Comparison of ENCODE assay signal across 2 cellular contexts in the genomic region with DNA sequence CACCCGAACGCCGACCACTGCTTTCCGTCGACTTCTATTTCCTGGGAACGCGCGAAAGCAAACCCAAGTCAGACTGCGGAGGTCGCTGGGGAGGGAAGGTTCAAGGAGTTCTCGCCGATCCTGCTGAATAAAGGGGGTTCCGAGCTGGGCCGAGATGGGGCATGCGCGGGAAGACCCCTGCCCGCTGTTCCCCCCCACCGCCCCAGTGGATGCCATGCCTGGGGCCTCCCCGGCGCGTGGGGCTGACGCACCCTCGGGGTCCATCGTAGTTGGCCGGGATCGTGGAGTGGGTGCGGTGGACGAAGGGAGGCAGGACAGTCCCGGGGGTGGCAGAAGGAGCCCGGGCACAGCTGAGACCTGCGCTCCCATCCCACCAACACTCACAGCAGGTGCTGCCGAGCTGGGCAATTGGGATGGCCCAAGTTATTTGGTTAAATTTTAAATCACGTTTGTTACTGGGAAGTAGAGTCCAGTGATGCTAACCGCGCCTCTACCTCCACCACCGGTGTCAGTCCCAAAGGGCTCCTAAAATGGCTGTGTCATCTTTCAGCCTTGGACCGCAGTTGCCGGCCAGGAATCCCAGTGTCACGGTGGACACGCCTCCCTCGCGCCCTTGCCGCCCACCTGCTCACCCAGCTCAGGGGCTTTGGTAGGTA.
A peak's percentile ranks its signal among the peaks of the same experiment; 100 is the strongest.
TF ChIP-seq lines count a peak whose summit lies in the region.

No MANE protein-coding gene starts in this region.

TF ChIP-seq in GM12878, 131 proteins besides CTCF, POLR2A, EP300 and RAD21:
- TF ChIP-seq MYC (IDR thresholded peaks at IDR 0.05; ENCODE audit: insufficient read depth, insufficient read length, insufficient replicate concordance, low read length, severe bottlenecking): no peak
- no peak for TF ChIP-seq FOXK2 (IDR thresholded peaks at IDR 0.05)
- TF ChIP-seq BACH1 (IDR thresholded peaks at IDR 0.05; ENCODE audit: borderline replicate concordance): peak; percentile 71
- TF ChIP-seq NRF1 (conservative IDR thresholded peaks at IDR 0.05; ENCODE audit: low read depth, low read length): no peak
- TF ChIP-seq ASH2L (IDR thresholded peaks at IDR 0.05; ENCODE audit: borderline replicate concordance, low read depth): no peak
- peak; percentile 8; the same call in 1 of the 2 replicates for TF ChIP-seq MTA2 (IDR thresholded peaks at IDR 0.05; ENCODE audit: low read depth)
- TF ChIP-seq, protein P1, sequence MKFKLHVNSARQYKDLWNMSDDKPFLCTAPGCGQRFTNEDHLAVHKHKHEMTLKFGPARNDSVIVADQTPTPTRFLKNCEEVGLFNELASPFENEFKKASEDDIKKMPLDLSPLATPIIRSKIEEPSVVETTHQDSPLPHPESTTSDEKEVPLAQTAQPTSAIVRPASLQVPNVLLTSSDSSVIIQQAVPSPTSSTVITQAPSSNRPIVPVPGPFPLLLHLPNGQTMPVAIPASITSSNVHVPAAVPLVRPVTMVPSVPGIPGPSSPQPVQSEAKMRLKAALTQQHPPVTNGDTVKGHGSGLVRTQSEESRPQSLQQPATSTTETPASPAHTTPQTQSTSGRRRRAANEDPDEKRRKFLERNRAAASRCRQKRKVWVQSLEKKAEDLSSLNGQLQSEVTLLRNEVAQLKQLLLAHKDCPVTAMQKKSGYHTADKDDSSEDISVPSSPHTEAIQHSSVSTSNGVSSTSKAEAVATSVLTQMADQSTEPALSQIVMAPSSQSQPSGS (IDR thresholded peaks at IDR 0.05; ENCODE audit: low read length): no peak
- no peak for TF ChIP-seq SPI1 (IDR thresholded peaks at IDR 0.05; ENCODE audit: borderline replicate concordance, insufficient read depth, low read depth, low read length)
- TF ChIP-seq NR2C1 (IDR thresholded peaks at IDR 0.05): no peak
- TF ChIP-seq FOXM1 (IDR thresholded peaks at IDR 0.05; ENCODE audit: low read depth, low read length): no peak
- TF ChIP-seq PAX5 (IDR thresholded peaks at IDR 0.05; ENCODE audit: borderline replicate concordance, low read depth, low read length): peak; percentile 29; the same call in 1 of the 2 replicates
- TF ChIP-seq ESRRA (IDR thresholded peaks at IDR 0.05; ENCODE audit: low read length): no peak
- 0 out of 2 replicates have a peak, but pooled peaks have one; percentile 20 for TF ChIP-seq TCF3 (IDR thresholded peaks at IDR 0.05; ENCODE audit: borderline replicate concordance, insufficient read depth, low read depth, low read length)
- no peak for TF ChIP-seq WRNIP1 (IDR thresholded peaks at IDR 0.05; ENCODE audit: borderline replicate concordance, low read depth, low read length)
- peak; percentile 42; the same call in 1 of the 2 replicates for TF ChIP-seq TAF1 (IDR thresholded peaks at IDR 0.05; ENCODE audit: borderline replicate concordance, low read depth, low read length)
- TF ChIP-seq STAT1 (conservative IDR thresholded peaks at IDR 0.05): no peak
- TF ChIP-seq NR2C2 (IDR thresholded peaks at IDR 0.05; ENCODE audit: borderline replicate concordance, control insufficient read depth, insufficient read length, low read depth): no peak
- no peak for TF ChIP-seq ETV6 (conservative IDR thresholded peaks at IDR 0.05 in 1 of 2, IDR thresholded peaks at IDR 0.05 in 1 of 2; ENCODE audit: borderline replicate concordance in 1 of 2, low read depth in 1 of 2)
- peak; percentile 79; the same call in 1 of the 2 replicates for TF ChIP-seq YY1 (IDR thresholded peaks at IDR 0.05; ENCODE audit: low read depth, low read length)
- TF ChIP-seq MYB (IDR thresholded peaks at IDR 0.05; ENCODE audit: borderline replicate concordance, low read depth, low read length): no peak
- peak; percentile 43; the same call in 1 of the 3 replicates for TF ChIP-seq POU2F2 (IDR thresholded peaks at IDR 0.05; ENCODE audit: borderline replicate concordance, low read depth, low read length)
- TF ChIP-seq IKZF1 (conservative IDR thresholded peaks at IDR 0.05): peak; percentile 18; the same call in 1 of the 2 replicates
- no peak; the same call in 1 of the 2 replicates for TF ChIP-seq CBFB (IDR thresholded peaks at IDR 0.05; ENCODE audit: low read depth)
- TF ChIP-seq, protein P2, sequence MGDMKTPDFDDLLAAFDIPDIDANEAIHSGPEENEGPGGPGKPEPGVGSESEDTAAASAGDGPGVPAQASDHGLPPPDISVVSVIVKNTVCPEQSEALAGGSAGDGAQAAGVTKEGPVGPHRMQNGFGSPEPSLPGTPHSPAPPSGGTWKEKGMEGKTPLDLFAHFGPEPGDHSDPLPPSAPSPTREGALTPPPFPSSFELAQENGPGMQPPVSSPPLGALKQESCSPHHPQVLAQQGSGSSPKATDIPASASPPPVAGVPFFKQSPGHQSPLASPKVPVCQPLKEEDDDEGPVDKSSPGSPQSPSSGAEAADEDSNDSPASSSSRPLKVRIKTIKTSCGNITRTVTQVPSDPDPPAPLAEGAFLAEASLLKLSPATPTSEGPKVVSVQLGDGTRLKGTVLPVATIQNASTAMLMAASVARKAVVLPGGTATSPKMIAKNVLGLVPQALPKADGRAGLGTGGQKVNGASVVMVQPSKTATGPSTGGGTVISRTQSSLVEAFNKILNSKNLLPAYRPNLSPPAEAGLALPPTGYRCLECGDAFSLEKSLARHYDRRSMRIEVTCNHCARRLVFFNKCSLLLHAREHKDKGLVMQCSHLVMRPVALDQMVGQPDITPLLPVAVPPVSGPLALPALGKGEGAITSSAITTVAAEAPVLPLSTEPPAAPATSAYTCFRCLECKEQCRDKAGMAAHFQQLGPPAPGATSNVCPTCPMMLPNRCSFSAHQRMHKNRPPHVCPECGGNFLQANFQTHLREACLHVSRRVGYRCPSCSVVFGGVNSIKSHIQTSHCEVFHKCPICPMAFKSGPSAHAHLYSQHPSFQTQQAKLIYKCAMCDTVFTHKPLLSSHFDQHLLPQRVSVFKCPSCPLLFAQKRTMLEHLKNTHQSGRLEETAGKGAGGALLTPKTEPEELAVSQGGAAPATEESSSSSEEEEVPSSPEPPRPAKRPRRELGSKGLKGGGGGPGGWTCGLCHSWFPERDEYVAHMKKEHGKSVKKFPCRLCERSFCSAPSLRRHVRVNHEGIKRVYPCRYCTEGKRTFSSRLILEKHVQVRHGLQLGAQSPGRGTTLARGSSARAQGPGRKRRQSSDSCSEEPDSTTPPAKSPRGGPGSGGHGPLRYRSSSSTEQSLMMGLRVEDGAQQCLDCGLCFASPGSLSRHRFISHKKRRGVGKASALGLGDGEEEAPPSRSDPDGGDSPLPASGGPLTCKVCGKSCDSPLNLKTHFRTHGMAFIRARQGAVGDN (IDR thresholded peaks at IDR 0.05): no peak
- TF ChIP-seq SMAD5 (IDR thresholded peaks at IDR 0.05; ENCODE audit: low read depth): no peak
- peak; percentile 82 for TF ChIP-seq POLR2AphosphoS5 (IDR thresholded peaks at IDR 0.05; ENCODE audit: low read length)

TF ChIP-seq in HepG2, 621 proteins besides CTCF, POLR2A, EP300 and RAD21:
- TF ChIP-seq, protein P3, sequence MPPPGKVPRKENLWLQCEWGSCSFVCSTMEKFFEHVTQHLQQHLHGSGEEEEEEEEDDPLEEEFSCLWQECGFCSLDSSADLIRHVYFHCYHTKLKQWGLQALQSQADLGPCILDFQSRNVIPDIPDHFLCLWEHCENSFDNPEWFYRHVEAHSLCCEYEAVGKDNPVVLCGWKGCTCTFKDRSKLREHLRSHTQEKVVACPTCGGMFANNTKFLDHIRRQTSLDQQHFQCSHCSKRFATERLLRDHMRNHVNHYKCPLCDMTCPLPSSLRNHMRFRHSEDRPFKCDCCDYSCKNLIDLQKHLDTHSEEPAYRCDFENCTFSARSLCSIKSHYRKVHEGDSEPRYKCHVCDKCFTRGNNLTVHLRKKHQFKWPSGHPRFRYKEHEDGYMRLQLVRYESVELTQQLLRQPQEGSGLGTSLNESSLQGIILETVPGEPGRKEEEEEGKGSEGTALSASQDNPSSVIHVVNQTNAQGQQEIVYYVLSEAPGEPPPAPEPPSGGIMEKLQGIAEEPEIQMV (CRISPR knock-in tag; IDR thresholded peaks at IDR 0.05; ENCODE audit: low read depth): no peak
- no peak for TF ChIP-seq NFE2L2 (IDR thresholded peaks at IDR 0.05; ENCODE audit: low read length)
- TF ChIP-seq, protein P4, sequence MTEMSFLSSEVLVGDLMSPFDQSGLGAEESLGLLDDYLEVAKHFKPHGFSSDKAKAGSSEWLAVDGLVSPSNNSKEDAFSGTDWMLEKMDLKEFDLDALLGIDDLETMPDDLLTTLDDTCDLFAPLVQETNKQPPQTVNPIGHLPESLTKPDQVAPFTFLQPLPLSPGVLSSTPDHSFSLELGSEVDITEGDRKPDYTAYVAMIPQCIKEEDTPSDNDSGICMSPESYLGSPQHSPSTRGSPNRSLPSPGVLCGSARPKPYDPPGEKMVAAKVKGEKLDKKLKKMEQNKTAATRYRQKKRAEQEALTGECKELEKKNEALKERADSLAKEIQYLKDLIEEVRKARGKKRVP (CRISPR knock-in tag; IDR thresholded peaks at IDR 0.05): no peak
- no peak for TF ChIP-seq ZNF354B (CRISPR knock-in tag; IDR thresholded peaks at IDR 0.05)
- TF ChIP-seq, protein P5, sequence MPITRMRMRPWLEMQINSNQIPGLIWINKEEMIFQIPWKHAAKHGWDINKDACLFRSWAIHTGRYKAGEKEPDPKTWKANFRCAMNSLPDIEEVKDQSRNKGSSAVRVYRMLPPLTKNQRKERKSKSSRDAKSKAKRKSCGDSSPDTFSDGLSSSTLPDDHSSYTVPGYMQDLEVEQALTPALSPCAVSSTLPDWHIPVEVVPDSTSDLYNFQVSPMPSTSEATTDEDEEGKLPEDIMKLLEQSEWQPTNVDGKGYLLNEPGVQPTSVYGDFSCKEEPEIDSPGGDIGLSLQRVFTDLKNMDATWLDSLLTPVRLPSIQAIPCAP (CRISPR knock-in tag; IDR thresholded peaks at IDR 0.05; ENCODE audit: low read depth): no peak
- no peak for TF ChIP-seq TBP (CRISPR knock-in tag; IDR thresholded peaks at IDR 0.05)
- no peak for TF ChIP-seq HOXA3 (CRISPR knock-in tag; IDR thresholded peaks at IDR 0.05)
- TF ChIP-seq, protein P6, sequence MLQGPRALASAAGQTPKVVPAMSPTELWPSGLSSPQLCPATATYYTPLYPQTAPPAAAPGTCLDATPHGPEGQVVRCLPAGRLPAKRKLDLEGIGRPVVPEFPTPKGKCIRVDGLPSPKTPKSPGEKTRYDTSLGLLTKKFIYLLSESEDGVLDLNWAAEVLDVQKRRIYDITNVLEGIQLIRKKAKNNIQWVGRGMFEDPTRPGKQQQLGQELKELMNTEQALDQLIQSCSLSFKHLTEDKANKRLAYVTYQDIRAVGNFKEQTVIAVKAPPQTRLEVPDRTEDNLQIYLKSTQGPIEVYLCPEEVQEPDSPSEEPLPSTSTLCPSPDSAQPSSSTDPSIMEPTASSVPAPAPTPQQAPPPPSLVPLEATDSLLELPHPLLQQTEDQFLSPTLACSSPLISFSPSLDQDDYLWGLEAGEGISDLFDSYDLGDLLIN (CRISPR knock-in tag; IDR thresholded peaks at IDR 0.05; ENCODE audit: borderline replicate concordance): no peak
- no peak for TF ChIP-seq ZNF570 (CRISPR knock-in tag; IDR thresholded peaks at IDR 0.05; ENCODE audit: borderline replicate concordance)
- no peak for TF ChIP-seq THYN1 (CRISPR knock-in tag; IDR thresholded peaks at IDR 0.05; ENCODE audit: borderline replicate concordance, low read depth)
TF ChIP-seq in HepG2: peak in this region for 0.
